Comparison of ENCODE assay signal across 28 cellular contexts in genomic region chr19:14772467-14772866, GRCh38. TPM values are rescaled to one million over a fixed set of nuclear protein-coding genes. Genes with fewer than 3 reads are reported as not detected.
"Had no signal": no experiment of that assay in that cellular context is flagged by ENCODE, and none has a peak within 500 bp of the region (broad histone marks: within the 10 kb centered on the region; RNA-seq: fewer than 3 reads in every experiment).

No MANE protein-coding gene starts in this region.

- H3K9me3 Mint-ChIP-seq: activated CD4-positive, alpha-beta T cell treated with anti-CD3 and anti-CD28 coated beads, Interleukin-2, amount 10 ng/mL, durations not matched to agents 24 days and 14 days; activated naive CD8-positive, alpha-beta T cell treated with anti-CD3 and anti-CD28 coated beads for 36 hours; activated T-cell treated with anti-CD3 and anti-CD28 coated beads, Interleukin-2, amount 50 U/mL, for 24 hours; activated T-helper 2 cell treated with anti-CD3 and anti-CD28 coated beads, Interferon-gamma antibody, Interleukin-2, Interleukin-4, amounts not matched to agents 10 μg/mL and 5 μg/mL and 100 μg/mL, durations not matched to agents 14 hours and 24 hours and 36 hours; T-helper 1 cell treated with Interleukin-12 subunit alpha and Interleukin-12 subunit beta and Interleukin-4 antibody, amounts not matched to agents 30 μg/mL and 1 μg/mL, for 36 hours; T-helper 2 cell treated with Interferon-gamma antibody and Interleukin-4, amounts not matched to agents 5 μg/mL and 100 μg/mL, for 36 hours had no signal

- H3K27me3 ChIP-seq: brain microvascular endothelial cell, SJSA1 had no signal

- H3K4me3 Mint-ChIP-seq: activated CD4-positive, alpha-beta T cell treated with anti-CD3 and anti-CD28 coated beads, Interleukin-2, amount 10 ng/mL, durations not matched to agents 24 days and 14 days; activated CD8-positive, alpha-beta T cell treated with anti-CD3 and anti-CD28 coated beads, Interleukin-2, amount 10 ng/mL, durations not matched to agents 7 days and 5 days; activated naive CD8-positive, alpha-beta T cell treated with anti-CD3 and anti-CD28 coated beads for 36 hours; activated T-cell treated with anti-CD3 and anti-CD28 coated beads, Interleukin-2, amount 50 U/mL, for 24 hours; T-helper 1 cell treated with Interleukin-12 subunit alpha and Interleukin-12 subunit beta and Interleukin-4 antibody, amounts not matched to agents 30 μg/mL and 1 μg/mL, for 36 hours; T-helper 2 cell treated with Interferon-gamma antibody and Interleukin-4, amounts not matched to agents 5 μg/mL and 100 μg/mL, for 36 hours had no signal

- H3K27ac ChIP-seq: brain microvascular endothelial cell, KMS-11, SJSA1 had no signal

- H3K4me3 ChIP-seq: SJSA1 had no signal

- ATAC-seq: activated CD8-positive, alpha-beta T cell treated with anti-CD3 and anti-CD28 coated beads, Interleukin-2, amount 10 ng/mL, durations not matched to agents 7 days and 5 days; Panc1 had no signal

- H3K36me3 ChIP-seq: brain microvascular endothelial cell, SJSA1 had no signal

- H3K4me1 ChIP-seq: SJSA1 had no signal

- H3K9me3 ChIP-seq: SJSA1, SK-N-SH had no signal

- DNase-seq: activated CD4-positive, alpha-beta T cell treated with anti-CD3 and anti-CD28 coated beads, Interleukin-2, amount 10 ng/mL, durations not matched to agents 24 days and 14 days; activated CD4-positive, alpha-beta T cell treated with anti-CD3 and anti-CD28 coated beads, Interleukin-2, amount 50 U/mL, for 4 hours; activated CD8-positive, alpha-beta T cell treated with anti-CD3 and anti-CD28 coated beads, Interleukin-2, amount 10 ng/mL, durations not matched to agents 7 days and 5 days; activated naive CD4-positive, alpha-beta T cell; activated naive CD4-positive, alpha-beta T cell treated with anti-CD3 and anti-CD28 coated beads, Interleukin-2, amount 50 U/mL, for 16 hours; activated naive CD8-positive, alpha-beta T cell treated with anti-CD3 and anti-CD28 coated beads for 36 hours; activated T-cell treated with anti-CD3 and anti-CD28 coated beads, Interleukin-2, amount 50 U/mL, for 24 hours; amniotic stem cell; brain microvascular endothelial cell; central memory CD4-positive, alpha-beta T cell; NCI-H1092 treated with DMSO at 0.1 percent for 48 hours; NCI-H1417; NCI-H146; NCI-H187; NCI-H2029 treated with DMSO at 0.1 percent for 48 hours; NCI-H2171 treated with DMSO at 0.1 percent for 48 hours; NCI-H2227 treated with DMSO at 0.1 percent for 48 hours; NCI-H446 treated with DMSO at 0.1 percent for 48 hours; NCI-H524 treated with DMSO at 0.1 percent for 48 hours; SHP77 treated with DMSO at 0.1 percent for 48 hours; SK-N-SH had no signal

- H3K36me3 Mint-ChIP-seq: activated naive CD8-positive, alpha-beta T cell treated with anti-CD3 and anti-CD28 coated beads for 36 hours had no signal

- H3K27ac Mint-ChIP-seq: activated CD4-positive, alpha-beta T cell treated with anti-CD3 and anti-CD28 coated beads, Interleukin-2, amount 10 ng/mL, durations not matched to agents 24 days and 14 days; activated CD8-positive, alpha-beta T cell treated with anti-CD3 and anti-CD28 coated beads, Interleukin-2, amount 10 ng/mL, durations not matched to agents 7 days and 5 days; activated naive CD8-positive, alpha-beta T cell treated with anti-CD3 and anti-CD28 coated beads for 36 hours; activated T-cell treated with anti-CD3 and anti-CD28 coated beads, Interleukin-2, amount 50 U/mL, for 24 hours; activated T-helper 2 cell treated with anti-CD3 and anti-CD28 coated beads, Interferon-gamma antibody, Interleukin-2, Interleukin-4, amounts not matched to agents 10 μg/mL and 5 μg/mL and 100 μg/mL, durations not matched to agents 14 hours and 24 hours and 36 hours; T-helper 1 cell treated with Interleukin-12 subunit alpha and Interleukin-12 subunit beta and Interleukin-4 antibody, amounts not matched to agents 30 μg/mL and 1 μg/mL, for 36 hours; T-helper 2 cell treated with Interferon-gamma antibody and Interleukin-4, amounts not matched to agents 5 μg/mL and 100 μg/mL, for 36 hours had no signal

RNA-seq across cellular contexts. Expression of gene ADGRE2, which starts 5.9 kb away (rescaled TPM):
- total RNA-seq: M059J, SJSA1 had no signal
